ENCODE assay signal across 16 cellular contexts in genomic region chr1:12457771-12458170, GRCh38.
DNase-seq lines count a peak whose midpoint lies in the region; ATAC-seq and TF ChIP-seq lines count a peak whose summit lies in the region.
"Had no signal": no experiment of that assay in that cellular context is flagged by ENCODE, and none has a peak within 500 bp of the region (broad histone marks: within the 10 kb centered on the region; RNA-seq: fewer than 3 reads in every experiment).

No MANE protein-coding gene starts in this region.

- H3K4me3 ChIP-seq in AG10803 (ENCODE audit: low read length) (no peak overlapping the region), RWPE2 (ENCODE audit: severe bottlenecking) (no peak overlapping the region), left ventricle myocardium inferior (no peak overlapping the region), gastrocnemius medialis (no peak overlapping the region)
- no peak overlapping the region for H3K4me3 ChIP-seq in CD8-positive, alpha-beta memory T cell (ENCODE audit: low read length)
- H3K4me3 ChIP-seq: body of pancreas, HAP-1 had no signal

- peaks cover 39% of the 10 kb centered on the region for H3K4me1 ChIP-seq in RWPE2 (ENCODE audit: insufficient read depth, poor library complexity, severe bottlenecking)
- peaks cover 100% of the 10 kb centered on the region for H3K4me1 ChIP-seq in left ventricle myocardium inferior
- H3K4me1 ChIP-seq in gastrocnemius medialis = peaks cover 71 to 76% of the 10 kb centered on the region in 2 donors
- H3K4me1 ChIP-seq in CD8-positive, alpha-beta memory T cell (ENCODE audit: insufficient read depth, low read length) = peaks cover 57% of the 10 kb centered on the region

- CTCF ChIA-PET in CD8-positive, alpha-beta memory T cell (lab: Charles Lee) = no interaction called here

- TF ChIP-seq POLR2A in gastrocnemius medialis (IDR thresholded peaks at IDR 0.05) = no peak

- H3K9me3 Mint-ChIP-seq in CD8-positive, alpha-beta memory T cell = no peaks in the 10 kb centered on the region

- peak; percentile 90 for DNase-seq in AG10803 (ENCODE audit: low read depth)
- DNase-seq in RWPE2 (ENCODE audit: low spot score) = no peak
- DNase-seq in left ventricle myocardium inferior = no peak
- DNase-seq in gastrocnemius medialis = peak in 1 of 2 donors; percentile 50
- no peak for DNase-seq in HuH-7.5 (ENCODE audit: low spot score)
- DNase-seq in NCI-H2227 treated with DMSO at 0.1 percent for 48 hours (lab: John Stamatoyannopoulos, UW) = no peak
- DNase-seq in CD8-positive, alpha-beta memory T cell = no peak
- DNase-seq in kidney glomerular epithelial cell (lab: John Stamatoyannopoulos, UW) = no peak
- DNase-seq: activated CD4-positive, alpha-beta T cell treated with anti-CD3 and anti-CD28 coated beads for 4 hours; activated T-cell treated with anti-CD3 and anti-CD28 coated beads, Interleukin-2, amount 50 U/mL, for 48 hours; AML-193; NCI-H146; NCI-H524 treated with DMSO at 0.1 percent for 48 hours had no signal

- H3K27me3 Mint-ChIP-seq in CD8-positive, alpha-beta memory T cell = no peaks in the 10 kb centered on the region

- peaks cover 34 to 46% (median 39%) of the 10 kb centered on the region in 3 donors for H3K4me1 Mint-ChIP-seq in CD8-positive, alpha-beta memory T cell

- POLR2A ChIA-PET in CD8-positive, alpha-beta memory T cell (lab: Charles Lee) = no interaction called here

- no peaks in the 10 kb centered on the region for H3K27me3 ChIP-seq in RWPE2 (ENCODE audit: insufficient read depth, poor library complexity, severe bottlenecking)
- no peaks in the 10 kb centered on the region for H3K27me3 ChIP-seq in left ventricle myocardium inferior (ENCODE audit: low read depth)
- H3K27me3 ChIP-seq in gastrocnemius medialis = no peaks in the 10 kb centered on the region
- H3K27me3 ChIP-seq in CD8-positive, alpha-beta memory T cell (ENCODE audit: insufficient read depth, low read length, poor library complexity, severe bottlenecking) = no peaks in the 10 kb centered on the region
- H3K27me3 ChIP-seq: body of pancreas had no signal

- TF ChIP-seq CTCF in AG10803 (conservative IDR thresholded peaks at IDR 0.05; ENCODE audit: low read length) = no peak
- no peak for TF ChIP-seq CTCF in RWPE2 (IDR thresholded peaks at IDR 0.05; ENCODE audit: poor library complexity, severe bottlenecking)
- TF ChIP-seq CTCF in left ventricle myocardium inferior (IDR thresholded peaks at IDR 0.05; ENCODE audit: borderline replicate concordance) = no peak
- TF ChIP-seq CTCF in gastrocnemius medialis (IDR thresholded peaks at IDR 0.05 in 4 of 5, conservative IDR thresholded peaks at IDR 0.05 in 1 of 5) = no peak

- intact Hi-C loops in left ventricle myocardium inferior (cut with micrococcal nuclease) = no loop called here
- intact Hi-C loops in gastrocnemius medialis (cut with DNase I; ENCODE audit: low total_unique reads) = loop anchor here (2.0 kb wide), 1 partner anchor 15 kb away; no protein-coding TSS in a partner anchor

- H3K27ac ChIP-seq in RWPE2 (ENCODE audit: poor library complexity, severe bottlenecking) = peak overlapping the region; percentile 65
- H3K27ac ChIP-seq in left ventricle myocardium inferior (replicated peaks) = peak overlapping the region; percentile 79
- peak overlapping the region; percentile 48 to 89 (median 64) for H3K27ac ChIP-seq in gastrocnemius medialis
- no peak overlapping the region for H3K27ac ChIP-seq in CD8-positive, alpha-beta memory T cell (ENCODE audit: low read depth, low read length)
- H3K27ac ChIP-seq: KMS-11 had no signal

- H3K27ac Mint-ChIP-seq in CD8-positive, alpha-beta memory T cell = no peak overlapping the region

- H3K36me3 Mint-ChIP-seq in CD8-positive, alpha-beta memory T cell = peaks cover 5 to 71% (median 30%) of the 10 kb centered on the region in 3 donors

- peaks cover 12% of the 10 kb centered on the region for H3K36me3 ChIP-seq in RWPE2 (ENCODE audit: low read depth)
- peaks cover 34% of the 10 kb centered on the region for H3K36me3 ChIP-seq in left ventricle myocardium inferior
- no peaks in the 10 kb centered on the region for H3K36me3 ChIP-seq in gastrocnemius medialis
- H3K36me3 ChIP-seq in CD8-positive, alpha-beta memory T cell (ENCODE audit: insufficient read depth, low read length) = peaks cover 11% of the 10 kb centered on the region
- H3K36me3 ChIP-seq: HAP-1 had no signal

- no peak overlapping the region for H3K4me3 Mint-ChIP-seq in CD8-positive, alpha-beta memory T cell

- H3K9me3 ChIP-seq in RWPE2 (ENCODE audit: severe bottlenecking) = no peaks in the 10 kb centered on the region
- no peaks in the 10 kb centered on the region for H3K9me3 ChIP-seq in left ventricle myocardium inferior (replicated peaks)
- no peaks in the 10 kb centered on the region for H3K9me3 ChIP-seq in gastrocnemius medialis
- H3K9me3 ChIP-seq in CD8-positive, alpha-beta memory T cell (ENCODE audit: low read length) = no peaks in the 10 kb centered on the region
- H3K9me3 ChIP-seq: body of pancreas, HAP-1 had no signal

- in situ Hi-C loops in gastrocnemius medialis (cut with MboI; ENCODE audit: low sequenced_read_pairs in 4 of 4) = no loop called here

- ATAC-seq in RWPE2 (ENCODE audit: low read depth) (no peak), gastrocnemius medialis (no peak)
- ATAC-seq: body of pancreas had no signal
